In the genomic region with DNA sequence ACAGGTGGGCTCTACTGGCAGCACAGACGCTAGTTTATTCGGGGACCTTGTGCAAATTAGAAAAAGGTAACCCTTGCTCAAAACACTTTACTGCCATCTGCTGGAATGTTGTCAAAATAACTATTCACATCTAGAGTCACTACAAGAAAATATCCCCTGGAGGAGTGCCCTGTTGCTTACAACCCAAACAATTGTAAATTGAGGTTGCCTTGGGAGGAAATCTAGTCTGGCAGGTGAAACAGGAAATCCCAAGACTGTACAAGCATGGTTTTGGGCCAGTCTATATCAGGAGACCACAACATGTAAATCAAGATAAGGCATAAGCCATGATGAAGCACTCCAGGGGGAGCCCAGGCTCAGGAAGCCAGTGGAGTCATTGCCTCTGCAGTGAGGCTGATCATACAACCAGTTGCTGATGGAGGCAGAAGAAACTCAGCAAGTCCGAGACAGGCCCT, we compare ENCODE assay signal across 8 cellular contexts.
DNase-seq lines count a peak whose midpoint lies in the region; ATAC-seq and TF ChIP-seq lines count a peak whose summit lies in the region.

No MANE protein-coding gene starts in this region.

- H3K36me3 ChIP-seq in GM23248 (ENCODE audit: low read depth) (no peaks in the 10 kb centered on the region), SU-DHL-6 (ENCODE audit: low read length) (no peaks in the 10 kb centered on the region)
- H3K36me3 ChIP-seq in effector memory CD4-positive, alpha-beta T cell (ENCODE audit: control insufficient read depth, insufficient read depth, low read length), result no peaks in the 10 kb centered on the region

- no peak overlapping the region for H3K4me3 ChIP-seq in GM23248
- H3K4me3 ChIP-seq in SU-DHL-6 (ENCODE audit: insufficient read depth, low read length, poor library complexity, severe bottlenecking), result no peak overlapping the region
- no peak overlapping the region for H3K4me3 ChIP-seq in retinal pigment epithelial cell (ENCODE audit: low read length)
- H3K4me3 ChIP-seq in effector memory CD4-positive, alpha-beta T cell (ENCODE audit: insufficient read depth, low read depth, low read length, poor library complexity, severe bottlenecking), result no peak overlapping the region

- H3K9me3 ChIP-seq in GM23248 (ENCODE audit: low read depth) (no peaks in the 10 kb centered on the region), SU-DHL-6 (ENCODE audit: insufficient read depth, low read length) (no peaks in the 10 kb centered on the region)
- no peaks in the 10 kb centered on the region for H3K9me3 ChIP-seq in effector memory CD4-positive, alpha-beta T cell (ENCODE audit: control insufficient read depth, low read length)

- no peak overlapping the region for H3K4me2 ChIP-seq in GM23248 (ENCODE audit: unreplicated experiment)
- H3K4me2 ChIP-seq in SU-DHL-6 (ENCODE audit: low read depth, low read length, poor library complexity, severe bottlenecking), result no peak overlapping the region

- TF ChIP-seq CTCF in SU-DHL-6 (IDR thresholded peaks at IDR 0.05; ENCODE audit: insufficient read depth, low read length, poor library complexity, severe bottlenecking), result peak; percentile 33
- peak; percentile 56 for TF ChIP-seq CTCF in retinal pigment epithelial cell (conservative IDR thresholded peaks at IDR 0.05; ENCODE audit: low read depth, low read length)

- in situ Hi-C loops in GM23248 (cut with MboI), result loop anchor here (10.0 kb wide), 2 partner anchors 146 to 366 kb away; a partner anchor contains a TSS

- H4K20me1 ChIP-seq in GM23248 (ENCODE audit: insufficient read depth) (no peaks in the 10 kb centered on the region), SU-DHL-6 (ENCODE audit: low read depth, low read length) (no peaks in the 10 kb centered on the region)

- H3F3A ChIP-seq in GM23248 (ENCODE audit: insufficient read depth) (no peaks in the 10 kb centered on the region), SU-DHL-6 (ENCODE audit: insufficient read depth) (no peaks in the 10 kb centered on the region)

- 0 to 1% methylated on average over 3 of the region's 3 CpGs for WGBS in GM23248 (ENCODE audit: low coverage in 1 of 2, low lambda C conversion rate in 2 of 2, missing lambda C conversion rate in 2 of 2), 2 experiments

- H3K9ac ChIP-seq in GM23248, result no peak overlapping the region
- no peak overlapping the region for H3K9ac ChIP-seq in SU-DHL-6 (ENCODE audit: low read length)

- H3K9me2 ChIP-seq in GM23248 (ENCODE audit: insufficient read depth) (no peaks in the 10 kb centered on the region), SU-DHL-6 (replicated peaks; ENCODE audit: insufficient read depth, low read length) (no peaks in the 10 kb centered on the region)

- H3K27ac ChIP-seq in GM23248, result no peak overlapping the region
- no peak overlapping the region for H3K27ac ChIP-seq in SU-DHL-6 (ENCODE audit: low read depth, low read length)
- no peak overlapping the region for H3K27ac ChIP-seq in effector memory CD4-positive, alpha-beta T cell (ENCODE audit: insufficient read depth, low read length, poor library complexity, severe bottlenecking)

- H2AFZ ChIP-seq in GM23248 (no peak overlapping the region), SU-DHL-6 (ENCODE audit: low read depth, low read length, severe bottlenecking) (no peak overlapping the region)

- H3K27me3 ChIP-seq in GM23248 (replicated peaks; ENCODE audit: insufficient read depth), result no peaks in the 10 kb centered on the region
- H3K27me3 ChIP-seq in SU-DHL-6 (ENCODE audit: low read length), result no peaks in the 10 kb centered on the region
- H3K27me3 ChIP-seq in effector memory CD4-positive, alpha-beta T cell (replicated peaks; ENCODE audit: control insufficient read depth, insufficient read depth, low read length, poor library complexity, severe bottlenecking), result no peaks in the 10 kb centered on the region

- no peak for ATAC-seq in HG02763 (IDR thresholded peaks at IDR 0.05; ENCODE audit: unreplicated experiment)

- DNase-seq in DMS79 treated with DMSO at 0.1 percent for 48 hours (lab: John Stamatoyannopoulos, UW) (peak; percentile 88), GM23248 (peak; percentile 78), NCI-H1417 (lab: John Stamatoyannopoulos, UW) (peak; percentile 66 to 92 (median 70)), fibroblast of the conjunctiva (ENCODE audit: low read depth) (peak; percentile 47), retinal pigment epithelial cell (ENCODE audit: low read depth) (peak; percentile 28)
- no peak for DNase-seq in effector memory CD4-positive, alpha-beta T cell

- H3K4me1 ChIP-seq in GM23248 (ENCODE audit: insufficient read depth), result no peaks in the 10 kb centered on the region
- H3K4me1 ChIP-seq in effector memory CD4-positive, alpha-beta T cell (ENCODE audit: control insufficient read depth, insufficient read depth, low read length, poor library complexity, severe bottlenecking), result no peaks in the 10 kb centered on the region

- no peaks in the 10 kb centered on the region for H3K79me2 ChIP-seq in GM23248 (ENCODE audit: insufficient read depth)
- H3K79me2 ChIP-seq in SU-DHL-6 (ENCODE audit: insufficient read depth, low read length), result no peaks in the 10 kb centered on the region

Comparison
In these comparisons a context has a peak if more than half of its experiments do, and no peak if none do; other contexts are left out.
1. DNase-seq: peak in DMS79 treated with DMSO at 0.1 percent for 48 hours (single experiment), GM23248 (single experiment), NCI-H1417 (3 of 3), fibroblast of the conjunctiva (single experiment) and retinal pigment epithelial cell (single experiment); none in effector memory CD4-positive, alpha-beta T cell (0 of 3).